In the genomic region with DNA sequence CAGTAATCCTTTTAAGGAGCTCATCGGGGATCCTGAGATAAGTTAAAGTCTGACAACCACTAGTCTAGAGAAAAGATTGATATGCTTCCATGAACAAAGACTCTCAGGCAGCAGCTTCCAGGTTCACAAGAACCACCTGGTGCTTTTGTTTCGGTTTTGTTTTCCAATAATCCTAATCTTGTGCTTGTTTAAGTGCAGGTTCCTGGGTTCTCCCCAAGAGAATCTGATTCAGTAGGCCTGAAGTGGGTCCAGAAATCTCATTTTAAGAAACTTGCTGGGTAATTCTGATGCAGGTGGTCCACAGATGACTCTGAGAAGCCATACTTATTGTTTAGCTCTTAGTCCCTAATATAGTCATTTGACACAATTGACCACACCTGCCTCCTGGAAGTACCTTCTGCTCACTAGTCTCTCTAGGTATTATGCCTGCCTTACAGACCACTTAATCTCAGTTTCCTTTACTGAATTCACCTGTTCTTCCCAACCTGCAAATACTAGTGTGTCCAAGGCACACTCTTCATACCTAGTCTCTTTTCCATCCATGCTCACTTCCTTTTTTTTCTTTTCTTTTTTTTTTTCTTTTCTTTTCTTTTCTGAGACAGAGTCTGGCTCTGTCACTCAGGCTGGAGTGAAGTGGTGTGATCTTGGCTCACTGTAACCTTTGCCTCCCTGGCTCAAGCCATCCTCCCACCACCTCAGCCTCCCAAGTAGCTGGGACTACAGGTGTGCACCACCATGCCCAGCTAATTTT, we compare ENCODE assay signal across 11 cellular contexts. TPM values are rescaled to one million over a fixed set of nuclear protein-coding genes. Genes with fewer than 3 reads are reported as not detected.
DNase-seq lines count a peak whose midpoint lies in the region; ATAC-seq, FAIRE-seq and TF ChIP-seq lines count a peak whose summit lies in the region.
"Had no signal": no experiment of that assay in that cellular context is flagged by ENCODE, and none has a peak within 500 bp of the region (broad histone marks: within the 10 kb centered on the region; RNA-seq: fewer than 3 reads in every experiment).

No MANE protein-coding gene starts in this region.

- H3K9ac ChIP-seq in GM12878 (ENCODE audit: control insufficient read depth, insufficient read depth, low read length) = peak overlapping the region; percentile 64

- TF ChIP-seq CTCF in GM12878 (IDR thresholded peaks at IDR 0.05 in 2 of 3, conservative IDR thresholded peaks at IDR 0.05 in 1 of 3; ENCODE audit: control insufficient read depth in 2 of 3, extremely low read depth in 1 of 3, insufficient read depth in 1 of 3, low read depth in 3 of 3, low read length in 3 of 3) (no peak), BE2C (IDR thresholded peaks at IDR 0.05; ENCODE audit: low read depth, low read length) (no peak)

- H3K4me1 ChIP-seq in GM12878 (ENCODE audit: control insufficient read depth, insufficient read depth, low read length) = peaks cover 45% of the 10 kb centered on the region
- H3K4me1 ChIP-seq in BE2C = peaks cover 3% of the 10 kb centered on the region; the same call in 1 of the 2 replicates

- intact Hi-C loops in GM12878 (cut with micrococcal nuclease; ENCODE audit: unreplicated experiment) = no loop called here

- TF ChIP-seq POLR2A in GM12878 (IDR thresholded peaks at IDR 0.05; ENCODE audit: low read depth, low read length) = no peak

- CTCF ChIA-PET in GM12878 (lab: Yijun Ruan, JAX) = interaction anchor here (0.9 to 1.6 kb wide), 7 partner anchors 11 to 668 kb away, joined by 3 to 5 read pairs (median 3); a partner anchor contains a TSS

- no TSS peak for BruUV-seq in GM12878 (replicated peaks; lab: Mats Ljungman, UMichigan)

- RAD21 ChIA-PET in GM12878 (lab: Charles Lee; ENCODE audit: unreplicated experiment) = interaction anchor here (1.0 to 3.8 kb wide), 4 partner anchors 21 to 37 kb away, joined by 3 to 32 read pairs (median 7); a partner anchor contains a TSS

- no peaks in the 10 kb centered on the region for H3K27me3 ChIP-seq in GM12878 (replicated peaks in 1 of 2; ENCODE audit: control insufficient read depth in 2 of 2, insufficient read depth in 2 of 2, low read length in 1 of 2)
- no peaks in the 10 kb centered on the region for H3K27me3 ChIP-seq in BE2C

- TF ChIP-seq RAD21 in GM12878 (IDR thresholded peaks at IDR 0.05; ENCODE audit: insufficient read depth, low read depth, low read length) = no peak

- in situ Hi-C loops in GM12878 (cut with MboI) = no loop called here

- peak overlapping the region; percentile 89 for H2AFZ ChIP-seq in GM12878 (ENCODE audit: control insufficient read depth, low read depth, low read length)

- POLR2A ChIA-PET in GM12878 (lab: Charles Lee) = interaction anchor here (1.0 to 2.4 kb wide), 6 partner anchors 21 to 251 kb away, joined by 3 to 10 read pairs (median 4); a partner anchor contains a TSS

- peak; percentile 59 for ATAC-seq in GM18519 (IDR thresholded peaks at IDR 0.05; ENCODE audit: low FRiP score, unreplicated experiment)
- peak; percentile 77 for ATAC-seq in GM21423 (IDR thresholded peaks at IDR 0.05; ENCODE audit: unreplicated experiment)
- ATAC-seq in HG03103 (IDR thresholded peaks at IDR 0.05; ENCODE audit: low read depth, unreplicated experiment) = peak; percentile 64
- peak; percentile 81 for ATAC-seq in GM12878
- ATAC-seq: PC-3 had no signal

- H3K27ac ChIP-seq in GM12878 (ENCODE audit: control insufficient read depth, insufficient read depth) = peak overlapping the region; percentile 92

- H3K9me3 ChIP-seq in GM12878 (replicated peaks; ENCODE audit: control insufficient read depth, insufficient read depth, low read length) = no peaks in the 10 kb centered on the region; the same call in 1 of the 3 replicates
- no peaks in the 10 kb centered on the region for H3K9me3 ChIP-seq in BE2C

- WGBS in GM12878 (ENCODE audit: insufficient coverage, insufficient replicate concordance, low lambda C conversion rate, missing lambda C conversion rate) = 76% methylated on average over 2 of the region's 2 CpGs

- DNase-seq in GM12878 (ENCODE audit: low read depth, low spot score) (peak; percentile 51), BE2C (no peak), NCI-H1436 (lab: John Stamatoyannopoulos, UW) (no peak), GM19238 (ENCODE audit: insufficient read length, low spot score) (no peak), cerebellar nuclear complex (lab: John Stamatoyannopoulos, UW) (no peak)
- DNase-seq: activated CD4-positive, alpha-beta T cell treated with anti-CD3 and anti-CD28 coated beads for 48 hours; IMR-90; PC-3 had no signal

- no peaks in the 10 kb centered on the region for H3K36me3 ChIP-seq in GM12878 (ENCODE audit: control insufficient read depth in 2 of 2, insufficient read depth in 2 of 2, low read length in 1 of 2)
- no peaks in the 10 kb centered on the region for H3K36me3 ChIP-seq in BE2C

- no peaks in the 10 kb centered on the region for H3K79me2 ChIP-seq in GM12878 (ENCODE audit: control insufficient read depth, insufficient read depth, low read length)

- TF ChIP-seq EP300 in GM12878 (IDR thresholded peaks at IDR 0.05; ENCODE audit: borderline replicate concordance in 1 of 2, control insufficient read depth in 1 of 2, low read depth in 2 of 2, low read length in 2 of 2) = no peak

- no peaks in the 10 kb centered on the region for H4K20me1 ChIP-seq in GM12878 (ENCODE audit: control insufficient read depth, insufficient read depth)

- SMC1A ChIA-PET in GM12878 (lab: Charles Lee; ENCODE audit: uncharacterized antibody, unreplicated experiment) = interaction anchor here (0.7 to 7.4 kb wide), 14 partner anchors 10 to 1045 kb away, joined by 3 to 54 read pairs (median 3); a partner anchor contains a TSS

- peak; percentile 81 for FAIRE-seq in GM12878 (lab: Jason Lieb, UNC)

- H3K4me3 ChIP-seq in GM12878 = peak overlapping the region; percentile 37; the same call in 1 of the 2 replicates
- H3K4me3 ChIP-seq in BE2C (ENCODE audit: low read depth, low read length) = no peak overlapping the region

- peak overlapping the region; percentile 86 for H3K4me2 ChIP-seq in GM12878 (ENCODE audit: control insufficient read depth, insufficient read depth)

TF ChIP-seq in GM12878, 131 proteins besides CTCF, POLR2A, EP300 and RAD21 (continues in another document):
- TF ChIP-seq FOXK2 (IDR thresholded peaks at IDR 0.05) (no peak), SRF (IDR thresholded peaks at IDR 0.05; ENCODE audit: low read depth in 2 of 2, low read length in 2 of 2) (peak; percentile 50 to 84), LARP7 (IDR thresholded peaks at IDR 0.05) (no peak), JUNB (IDR thresholded peaks at IDR 0.05) (peak; percentile 71), MEF2B (IDR thresholded peaks at IDR 0.05; ENCODE audit: partially characterized antibody, poor library complexity, severe bottlenecking) (no peak), STAT3 (IDR thresholded peaks at IDR 0.05; ENCODE audit: low read depth, low read length) (no peak), DPF2 (IDR thresholded peaks at IDR 0.05) (0 out of 2 replicates have a peak, but pooled peaks have one; percentile 16), TCF7 (IDR thresholded peaks at IDR 0.05; ENCODE audit: borderline replicate concordance) (no peak), EED (IDR thresholded peaks at IDR 0.05; ENCODE audit: low read depth) (peak; percentile 64; the same call in 1 of the 2 replicates), NFIC (IDR thresholded peaks at IDR 0.05; ENCODE audit: low read depth, low read length) (peak; percentile 62), IKZF2 (IDR thresholded peaks at IDR 0.05) (peak; percentile 47 to 61; a peak in 3 of 4 replicates), SMC3 (IDR thresholded peaks at IDR 0.05; ENCODE audit: borderline replicate concordance, low read length) (no peak)
- TF ChIP-seq, protein P1, sequence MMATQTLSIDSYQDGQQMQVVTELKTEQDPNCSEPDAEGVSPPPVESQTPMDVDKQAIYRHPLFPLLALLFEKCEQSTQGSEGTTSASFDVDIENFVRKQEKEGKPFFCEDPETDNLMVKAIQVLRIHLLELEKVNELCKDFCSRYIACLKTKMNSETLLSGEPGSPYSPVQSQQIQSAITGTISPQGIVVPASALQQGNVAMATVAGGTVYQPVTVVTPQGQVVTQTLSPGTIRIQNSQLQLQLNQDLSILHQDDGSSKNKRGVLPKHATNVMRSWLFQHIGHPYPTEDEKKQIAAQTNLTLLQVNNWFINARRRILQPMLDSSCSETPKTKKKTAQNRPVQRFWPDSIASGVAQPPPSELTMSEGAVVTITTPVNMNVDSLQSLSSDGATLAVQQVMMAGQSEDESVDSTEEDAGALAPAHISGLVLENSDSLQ (IDR thresholded peaks at IDR 0.05) = peak; percentile 80
- TF ChIP-seq, protein P2, sequence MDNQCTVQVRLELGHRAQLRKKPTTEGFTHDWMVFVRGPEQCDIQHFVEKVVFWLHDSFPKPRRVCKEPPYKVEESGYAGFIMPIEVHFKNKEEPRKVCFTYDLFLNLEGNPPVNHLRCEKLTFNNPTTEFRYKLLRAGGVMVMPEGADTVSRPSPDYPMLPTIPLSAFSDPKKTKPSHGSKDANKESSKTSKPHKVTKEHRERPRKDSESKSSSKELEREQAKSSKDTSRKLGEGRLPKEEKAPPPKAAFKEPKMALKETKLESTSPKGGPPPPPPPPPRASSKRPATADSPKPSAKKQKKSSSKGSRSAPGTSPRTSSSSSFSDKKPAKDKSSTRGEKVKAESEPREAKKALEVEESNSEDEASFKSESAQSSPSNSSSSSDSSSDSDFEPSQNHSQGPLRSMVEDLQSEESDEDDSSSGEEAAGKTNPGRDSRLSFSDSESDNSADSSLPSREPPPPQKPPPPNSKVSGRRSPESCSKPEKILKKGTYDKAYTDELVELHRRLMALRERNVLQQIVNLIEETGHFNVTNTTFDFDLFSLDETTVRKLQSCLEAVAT (IDR thresholded peaks at IDR 0.05) = no peak

RNA-seq across cellular contexts. Expression of a gene that starts 20.5 kb away (rescaled TPM):
- total RNA-seq in GM12878 (2013; cell fraction: nucleolus; rRNA removed) = 113 and 114 TPM in 2 replicates
- total RNA-seq in GM12878 (2014; rRNA removed) (12.6 and 15.1 TPM in 2 replicates), GM12878 (2014; rRNA removed; fragmentation: Illumina TruSeq; extraction: Trizol) (16.1 and 17.1 TPM in 2 replicates), GM12878 (2021) (10.4 and 10.7 TPM in 2 replicates)
- polyA plus RNA-seq in GM12878 (2011; ENCODE audit: low read depth) = 1.9 TPM
- polyA plus RNA-seq in GM12878 (2011; rRNA removed) (18.9 and 25.0 TPM in 2 replicates), GM12878 (2014; fragmentation: Illumina TruSeq; extraction: Trizol) (8.3 and 10.7 TPM in 2 replicates), GM12878 (2014; fragmentation: Nextera tagmentation; extraction: Ambion mirVana) (under 1 TPM; 0.22 to 0.55 TPM), GM12878 (2014; rRNA removed) (6.5 and 7.6 TPM in 2 replicates), GM12878 (2016; fragmentation: Nextera tagmentation; extraction: Ambion mirVana) (1 to 10 TPM in 1 of 2 experiments, under 1 TPM in 1; 0.13 to 1.1 TPM)
- polyA plus RNA-seq in GM12878 (2011; cell fraction: cytosol; rRNA removed) = 9.4 and 12.2 TPM in 2 replicates
- 15.1 and 15.7 TPM in 2 replicates for polyA plus RNA-seq in GM12878 (2011; cell fraction: nucleus; rRNA removed)
- 3.1 and 4.8 TPM in 2 replicates for polyA plus RNA-seq in GM12878 (2012)
- 56.5 and 65.2 TPM in 2 replicates for polyA minus RNA-seq in GM12878 (2011; rRNA and poly(A)+ RNA removed)
- polyA minus RNA-seq in GM12878 (2011; cell fraction: cytosol; rRNA and poly(A)+ RNA removed) = 12.3 and 15.0 TPM in 2 replicates
- 21.4 and 23.7 TPM in 2 replicates for polyA minus RNA-seq in GM12878 (2011; cell fraction: nucleus; rRNA and poly(A)+ RNA removed)
- 0.22 TPM for polyA plus RNA-seq in BE2C (2012; ENCODE audit: insufficient read depth, insufficient read length, low read depth)
